ENCODE assay signal across 13 cellular contexts in genomic region chr18:79275992-79276391, GRCh38.
DNase-seq lines count a peak whose midpoint lies in the region; ATAC-seq and TF ChIP-seq lines count a peak whose summit lies in the region.
"Had no signal": no experiment of that assay in that cellular context is flagged by ENCODE, and none has a peak within 500 bp of the region (broad histone marks: within the 10 kb centered on the region; RNA-seq: fewer than 3 reads in every experiment).

No MANE protein-coding gene starts in this region.

- no peaks in the 10 kb centered on the region for H3K9me3 Mint-ChIP-seq in chondrocyte (ENCODE audit: low read depth)

- ATAC-seq in GM18498 (IDR thresholded peaks at IDR 0.05; ENCODE audit: unreplicated experiment) (peak; percentile 81), GM19463 (IDR thresholded peaks at IDR 0.05; ENCODE audit: unreplicated experiment) (peak; percentile 90), HG03139 (IDR thresholded peaks at IDR 0.05; ENCODE audit: unreplicated experiment) (peak; percentile 61), HG02981 (IDR thresholded peaks at IDR 0.05; ENCODE audit: unreplicated experiment) (no peak)
- ATAC-seq: gastrocnemius medialis; naive thymus-derived CD4-positive, alpha-beta T cell had no signal

- in situ Hi-C loops in brain microvascular endothelial cell (cut with HindIII; ENCODE audit: low pct_ligation_motif_present, low sequenced_read_pairs), result no loop called here

- peaks cover 13% of the 10 kb centered on the region for H3K4me1 Mint-ChIP-seq in chondrocyte (ENCODE audit: low read depth)

- H3K4me3 ChIP-seq in brain microvascular endothelial cell (ENCODE audit: low read depth, low read length), result no peak overlapping the region
- H3K4me3 ChIP-seq: gastrocnemius medialis, SK-N-MC had no signal

- no peak overlapping the region for H3K4me3 Mint-ChIP-seq in chondrocyte (ENCODE audit: unreplicated experiment)
- H3K4me3 Mint-ChIP-seq: naive thymus-derived CD4-positive, alpha-beta T cell had no signal

- H3K36me3 ChIP-seq in brain microvascular endothelial cell (replicated peaks), result no peaks in the 10 kb centered on the region

- no peak for TF ChIP-seq CTCF in brain microvascular endothelial cell (IDR thresholded peaks at IDR 0.05; ENCODE audit: low read depth, low read length, missing control alignments)
- no peak for TF ChIP-seq CTCF in chondrocyte (IDR thresholded peaks at IDR 0.05)

- H3K36me3 Mint-ChIP-seq in chondrocyte (ENCODE audit: low read depth), result peaks cover 11% of the 10 kb centered on the region

- H3K27me3 Mint-ChIP-seq in chondrocyte (ENCODE audit: low read depth), result no peaks in the 10 kb centered on the region
- H3K27me3 Mint-ChIP-seq: naive thymus-derived CD4-positive, alpha-beta T cell had no signal

- no peak overlapping the region for H3K27ac ChIP-seq in brain microvascular endothelial cell
- H3K27ac ChIP-seq: gastrocnemius medialis, SK-N-MC had no signal

- peak; percentile 13 for DNase-seq in brain microvascular endothelial cell
- DNase-seq in chondrocyte (ENCODE audit: low spot score), result no peak
- DNase-seq in H4 (ENCODE audit: low spot score), result no peak
- no peak for DNase-seq in middle frontal gyrus (ENCODE audit: extremely low spot score, low spot score)
- DNase-seq: activated naive CD4-positive, alpha-beta T cell; gastrocnemius medialis; Karpas-422; naive thymus-derived CD4-positive, alpha-beta T cell had no signal

- H3K27me3 ChIP-seq in brain microvascular endothelial cell (replicated peaks), result no peaks in the 10 kb centered on the region
- H3K27me3 ChIP-seq: gastrocnemius medialis had no signal

- no peak overlapping the region for H3K27ac Mint-ChIP-seq in chondrocyte (ENCODE audit: unreplicated experiment)
